Comparison of ENCODE assay signal across 18 cellular contexts in the genomic region with DNA sequence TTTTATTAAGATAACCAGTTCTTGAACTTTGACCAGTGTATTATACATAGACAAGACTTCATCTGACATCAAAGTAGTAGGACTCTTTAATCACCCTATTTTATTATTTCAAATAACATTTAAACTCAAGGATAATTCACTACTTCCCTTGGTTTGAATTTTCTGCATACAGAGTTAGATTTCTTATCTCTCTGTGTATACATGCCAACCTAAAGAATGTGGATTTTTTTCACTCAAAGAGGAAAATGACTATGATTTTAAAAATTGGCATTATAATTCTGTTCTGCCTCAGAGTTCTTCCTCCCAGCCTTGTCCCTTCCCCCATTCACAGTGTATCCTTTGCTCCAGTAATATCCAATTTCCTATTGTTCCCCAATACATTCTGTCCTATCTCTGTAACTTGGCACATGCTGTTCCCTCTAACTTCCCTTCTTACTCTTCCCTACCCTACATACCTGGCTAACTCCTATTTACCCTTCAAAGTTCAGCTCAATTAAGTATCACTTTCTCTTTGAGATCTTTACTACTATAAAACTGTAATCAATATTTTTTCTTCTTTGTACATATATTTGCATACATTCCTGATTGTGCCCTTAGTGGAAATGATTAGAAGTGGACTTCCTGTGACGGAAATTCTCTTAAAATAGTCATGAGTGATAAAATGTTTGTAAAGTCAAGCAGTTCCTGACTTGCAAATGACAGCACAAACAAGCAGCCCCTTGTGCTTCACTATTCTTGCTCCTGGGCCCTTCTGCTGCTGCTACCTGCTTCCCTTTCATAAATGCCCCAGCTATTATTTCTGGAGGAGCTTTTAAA. TPM values are rescaled to one million over a fixed set of nuclear protein-coding genes. Genes with fewer than 3 reads are reported as not detected.
DNase-seq lines count a peak whose midpoint lies in the region; ATAC-seq and TF ChIP-seq lines count a peak whose summit lies in the region.
"Had no signal": no experiment of that assay in that cellular context is flagged by ENCODE, and none has a peak within 500 bp of the region (broad histone marks: within the 10 kb centered on the region; RNA-seq: fewer than 3 reads in every experiment).

No MANE protein-coding gene starts in this region.

- peak overlapping the region; percentile 50 for H3K27ac Mint-ChIP-seq in progenitor cell of endocrine pancreas
- H3K27ac Mint-ChIP-seq: B cell had no signal

- H3K4me1 Mint-ChIP-seq in progenitor cell of endocrine pancreas (ENCODE audit: low read depth), result peaks cover 18% of the 10 kb centered on the region
- H3K4me1 Mint-ChIP-seq: B cell; CD4-positive, alpha-beta memory T cell had no signal

- no peak for TF ChIP-seq POLR2A in right lobe of liver (IDR thresholded peaks at IDR 0.05)

- H3K4me3 Mint-ChIP-seq in progenitor cell of endocrine pancreas (ENCODE audit: low read depth), result no peak overlapping the region
- H3K4me3 Mint-ChIP-seq: B cell; CD4-positive, alpha-beta memory T cell had no signal

- peaks cover 0 to 5% (median 0%) of the 10 kb centered on the region in 4 donors for H3K4me1 ChIP-seq in right lobe of liver

- H3K27ac ChIP-seq in right lobe of liver, result peak overlapping the region in 1 of 3 donors; percentile 16

- 60% methylated on average over 1 of the region's 1 CpG for WGBS in right lobe of liver (ENCODE audit: insufficient coverage, low coverage, low lambda C conversion rate, missing lambda C conversion rate)

- no peak overlapping the region for H3K4me3 ChIP-seq in right lobe of liver
- no peak overlapping the region for H3K4me3 ChIP-seq in H7 (ENCODE audit: insufficient read depth, low read depth, low read length)
- H3K4me3 ChIP-seq: HAP-1 had no signal

- peak; percentile 24 for DNase-seq in LoVo (ENCODE audit: low spot score)
- DNase-seq in dermis blood vessel endothelial cell, result peak; percentile 42
- DNase-seq in right lobe of liver, result no peak
- no peak for DNase-seq in progenitor cell of endocrine pancreas (ENCODE audit: low spot score, unreplicated experiment)
- no peak for DNase-seq in SHP77 treated with DMSO at 0.1 percent for 48 hours (lab: John Stamatoyannopoulos, UW)
- no peak for DNase-seq in GM03348 (ENCODE audit: low spot score)
- no peak for DNase-seq in H7
- no peak for DNase-seq in stimulated activated naive CD4-positive, alpha-beta T cell (lab: John Stamatoyannopoulos, UW)
- DNase-seq: CD4-positive, alpha-beta memory T cell; DND-41; GDM1; Karpas-422; NCI-H1417 treated with DMSO at 0.1 percent for 48 hours; NCI-H2029; NCI-H510A; NCI-H82 had no signal

- no peaks in the 10 kb centered on the region for H3K9me3 Mint-ChIP-seq in progenitor cell of endocrine pancreas (ENCODE audit: low read depth)
- H3K9me3 Mint-ChIP-seq: CD4-positive, alpha-beta memory T cell had no signal

- no peaks in the 10 kb centered on the region for H3K36me3 ChIP-seq in right lobe of liver
- no peaks in the 10 kb centered on the region for H3K36me3 ChIP-seq in H7 (replicated peaks; ENCODE audit: control insufficient read depth, insufficient read depth, low read length)
- H3K36me3 ChIP-seq: HAP-1 had no signal

- peaks cover 2% of the 10 kb centered on the region for H3K36me3 Mint-ChIP-seq in progenitor cell of endocrine pancreas (ENCODE audit: insufficient read depth)
- H3K36me3 Mint-ChIP-seq: CD4-positive, alpha-beta memory T cell had no signal

- H3K27me3 ChIP-seq in right lobe of liver, result no peaks in the 10 kb centered on the region
- no peaks in the 10 kb centered on the region for H3K27me3 ChIP-seq in H7 (ENCODE audit: control insufficient read depth, insufficient read depth, low read length)

- peak; percentile 40 to 82 (median 60) for ATAC-seq in right lobe of liver

- TF ChIP-seq CTCF in right lobe of liver (IDR thresholded peaks at IDR 0.05), result no peak
- TF ChIP-seq CTCF in progenitor cell of endocrine pancreas (IDR thresholded peaks at IDR 0.05; ENCODE audit: unreplicated experiment), result no peak

- H3K27me3 Mint-ChIP-seq in progenitor cell of endocrine pancreas, result no peaks in the 10 kb centered on the region
- H3K27me3 Mint-ChIP-seq: CD4-positive, alpha-beta memory T cell had no signal

- H3K9me3 ChIP-seq in right lobe of liver, result no peaks in the 10 kb centered on the region
- H3K9me3 ChIP-seq: HAP-1 had no signal

- intact Hi-C loops in right lobe of liver (cut with DNase I), result no loop called here

RNA-seq across cellular contexts. Expression of gene DENND4C, which starts 38.1 kb away (rescaled TPM):
- total RNA-seq in dermis blood vessel endothelial cell (98.2 and 125 TPM in 2 replicates), right lobe of liver (10 to 100 TPM; 18.3 to 35.1 (median 21.9) TPM), progenitor cell of endocrine pancreas (57.3 and 60.4 TPM in 2 replicates)
- 21.4 and 35.7 TPM in 2 replicates for total RNA-seq in H7 (2014; rRNA removed; shearing (Covaris generic))

Comparison
In these comparisons a context has a peak if more than half of its experiments do, and no peak if none do; other contexts are left out.
1. DNase-seq: peak in LoVo (single experiment) and dermis blood vessel endothelial cell (single experiment); none in right lobe of liver (0 of 3), progenitor cell of endocrine pancreas (single experiment), SHP77 treated with DMSO at 0.1 percent for 48 hours (single experiment), GM03348 (single experiment), H7 (single experiment) and stimulated activated naive CD4-positive, alpha-beta T cell (0 of 6).